ENCODE assay signal across 25 cellular contexts in the genomic region with DNA sequence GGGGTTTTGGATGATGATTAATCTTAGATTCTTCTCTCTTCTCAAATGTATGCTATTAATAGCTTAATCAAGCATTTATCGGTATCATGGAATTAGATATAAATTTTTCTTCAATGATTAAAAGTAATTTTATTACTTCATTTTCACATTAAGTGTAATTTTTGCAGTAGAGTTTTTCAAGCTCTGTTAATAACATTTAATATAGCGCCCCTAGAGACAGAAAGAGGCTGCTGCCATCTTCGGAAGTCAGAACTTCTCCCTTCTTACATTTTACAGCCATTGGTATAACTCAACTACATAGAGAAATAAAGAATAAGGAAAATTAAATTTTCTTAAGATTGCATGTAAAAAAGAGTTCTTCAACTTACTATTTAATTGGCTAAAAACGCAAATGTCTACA.
DNase-seq lines count a peak whose midpoint lies in the region; ATAC-seq and TF ChIP-seq lines count a peak whose summit lies in the region.
"Had no signal": no experiment of that assay in that cellular context is flagged by ENCODE, and none has a peak within 500 bp of the region (broad histone marks: within the 10 kb centered on the region; RNA-seq: fewer than 3 reads in every experiment).

No MANE protein-coding gene starts in this region.

- no peaks in the 10 kb centered on the region for H3K4me1 Mint-ChIP-seq in CD14-positive monocyte
- H3K4me1 Mint-ChIP-seq: memory B cell; stimulated activated memory B cell treated with anti-CD40 and anti-IgM and Interleukin-4, amounts not matched to agents 10 μg/mL and 1 μg/mL and 100 μg/mL, for 72 hours had no signal

- POLR2A ChIA-PET in OCI-LY7 (lab: Charles Lee): interaction anchor here (0.7 kb wide), 1 partner anchor 1203 kb away, joined by 4 read pairs; no protein-coding TSS in a partner anchor

- H3K27ac Mint-ChIP-seq in CD14-positive monocyte: no peak overlapping the region
- H3K27ac Mint-ChIP-seq: memory B cell; stimulated activated memory B cell treated with anti-CD40 and anti-IgM and Interleukin-4, amounts not matched to agents 10 μg/mL and 1 μg/mL and 100 μg/mL, for 72 hours; T-helper 1 cell treated with Interleukin-12 subunit alpha and Interleukin-12 subunit beta and Interleukin-4 antibody, amounts not matched to agents 30 μg/mL and 1 μg/mL, for 36 hours had no signal

- H3K27me3 Mint-ChIP-seq in CD14-positive monocyte (ENCODE audit: low read depth in 3 of 3): no peaks in the 10 kb centered on the region
- H3K27me3 Mint-ChIP-seq: memory B cell; stimulated activated memory B cell treated with anti-CD40 and anti-IgM and Interleukin-4, amounts not matched to agents 10 μg/mL and 1 μg/mL and 100 μg/mL, for 72 hours had no signal

- H3K27ac ChIP-seq in liver (ENCODE audit: low read depth in 1 of 2, low read length in 2 of 2) (no peak overlapping the region), right lobe of liver (no peak overlapping the region), OCI-LY7 (ENCODE audit: low read depth, low read length, poor library complexity, severe bottlenecking) (no peak overlapping the region), upper lobe of right lung (no peak overlapping the region)
- H3K27ac ChIP-seq: BLaER1, epithelial cell of prostate, ovary had no signal

- intact Hi-C loops in right lobe of liver (cut with DNase I): no loop called here
- intact Hi-C loops in OCI-LY7 (cut with micrococcal nuclease; ENCODE audit: unreplicated experiment): no loop called here
- intact Hi-C loops in upper lobe of right lung (cut with DNase I): no loop called here
- intact Hi-C loops in CD14-positive monocyte (cut with micrococcal nuclease): no loop called here

- CTCF ChIA-PET in OCI-LY7 (lab: Charles Lee; ENCODE audit: unreplicated experiment): no interaction called here

- peaks cover 0 to 11% (median 6%) of the 10 kb centered on the region in 7 donors for H3K9me3 Mint-ChIP-seq in CD14-positive monocyte
- H3K9me3 Mint-ChIP-seq: memory B cell had no signal

- H4K20me1 ChIP-seq in OCI-LY7 (ENCODE audit: insufficient read depth, low read length): no peaks in the 10 kb centered on the region
- H4K20me1 ChIP-seq: BLaER1 had no signal

- no peak overlapping the region for H3K9ac ChIP-seq in liver (ENCODE audit: low read depth in 1 of 2, low read length in 2 of 2)
- H3K9ac ChIP-seq: BLaER1 had no signal

- TF ChIP-seq RAD21 in liver (IDR thresholded peaks at IDR 0.05): no peak

- no peaks in the 10 kb centered on the region for H3K9me2 ChIP-seq in OCI-LY7 (ENCODE audit: insufficient read depth, low read length)

- H3K4me1 ChIP-seq in liver (ENCODE audit: control insufficient read depth in 4 of 4, insufficient read depth in 4 of 4, low read length in 3 of 4): no peaks in the 10 kb centered on the region
- H3K4me1 ChIP-seq in right lobe of liver: no peaks in the 10 kb centered on the region
- no peaks in the 10 kb centered on the region for H3K4me1 ChIP-seq in OCI-LY7 (ENCODE audit: insufficient read depth, low read length, poor library complexity, severe bottlenecking)
- no peaks in the 10 kb centered on the region for H3K4me1 ChIP-seq in upper lobe of right lung
- H3K4me1 ChIP-seq: BLaER1 had no signal

- no peak overlapping the region for H2AFZ ChIP-seq in OCI-LY7 (ENCODE audit: low read length)

- BruUV-seq in OCI-LY7 (replicated peaks; lab: Mats Ljungman, UMichigan): no TSS peak

- DNase-seq in right lobe of liver: no peak
- no peak for DNase-seq in OCI-LY7 (ENCODE audit: low spot score)
- DNase-seq in epithelial cell of proximal tubule (ENCODE audit: low read depth): no peak
- DNase-seq in upper lobe of right lung: no peak
- no peak for DNase-seq in CD14-positive monocyte (ENCODE audit: low spot score)
- DNase-seq in NCI-H1417 treated with DMSO at 0.1 percent for 48 hours (lab: John Stamatoyannopoulos, UW): no peak
- DNase-seq in NCI-H2196 treated with DMSO at 0.1 percent for 48 hours (lab: John Stamatoyannopoulos, UW; ENCODE audit: unreplicated experiment): no peak
- DNase-seq: activated CD4-positive, alpha-beta T cell treated with anti-CD3 and anti-CD28 coated beads, Interleukin-2, amount 50 U/mL, for 4 hours; activated naive CD4-positive, alpha-beta T cell treated with Interleukin-2 at 50 U/mL for 16 hours; amygdala; GF-D8; KG1; kidney glomerular epithelial cell; NCI-H1105; NCI-H2081; NCI-H524; ovary; SIG-M5 had no signal

- no peak overlapping the region for H3K4me3 Mint-ChIP-seq in CD14-positive monocyte
- H3K4me3 Mint-ChIP-seq: memory B cell; stimulated activated memory B cell treated with anti-CD40 and anti-IgM and Interleukin-4, amounts not matched to agents 10 μg/mL and 1 μg/mL and 100 μg/mL, for 72 hours; T-helper 1 cell treated with Interleukin-12 subunit alpha and Interleukin-12 subunit beta and Interleukin-4 antibody, amounts not matched to agents 30 μg/mL and 1 μg/mL, for 36 hours had no signal

- no peak overlapping the region for H3K4me3 ChIP-seq in liver (ENCODE audit: low read depth in 1 of 3, low read length in 3 of 3)
- H3K4me3 ChIP-seq in right lobe of liver: no peak overlapping the region
- no peak overlapping the region for H3K4me3 ChIP-seq in OCI-LY7 (ENCODE audit: low read depth, low read length, poor library complexity, severe bottlenecking)
- H3K4me3 ChIP-seq in epithelial cell of proximal tubule (ENCODE audit: low read depth, low read length): no peak overlapping the region
- no peak overlapping the region for H3K4me3 ChIP-seq in upper lobe of right lung
- H3K4me3 ChIP-seq: BLaER1, ovary had no signal

- WGBS in liver: 70% methylated on average over 4 of the region's 4 CpGs
- 57% methylated on average over 4 of the region's 4 CpGs for WGBS in right lobe of liver (ENCODE audit: insufficient coverage, low coverage, low lambda C conversion rate, missing lambda C conversion rate)

- H3K36me3 ChIP-seq in liver (ENCODE audit: control insufficient read depth in 4 of 4, insufficient read depth in 3 of 4, low read depth in 1 of 4, low read length in 3 of 4) (no peaks in the 10 kb centered on the region), right lobe of liver (no peaks in the 10 kb centered on the region), OCI-LY7 (ENCODE audit: insufficient read depth, low read length) (no peaks in the 10 kb centered on the region), upper lobe of right lung (no peaks in the 10 kb centered on the region)
- H3K36me3 ChIP-seq: BLaER1, ovary had no signal

- H3K27me3 ChIP-seq in liver (ENCODE audit: control insufficient read depth in 4 of 4, insufficient read depth in 4 of 4, low read length in 3 of 4) (no peaks in the 10 kb centered on the region), right lobe of liver (no peaks in the 10 kb centered on the region), upper lobe of right lung (no peaks in the 10 kb centered on the region)
- H3K27me3 ChIP-seq: BLaER1, ovary had no signal

- no peaks in the 10 kb centered on the region for H3K79me2 ChIP-seq in OCI-LY7 (ENCODE audit: insufficient read depth, low read depth, low read length)

- no peak for ATAC-seq in right lobe of liver
- no peak for ATAC-seq in upper lobe of right lung
- ATAC-seq: sciatic nerve; stimulated activated memory B cell treated with anti-CD40 and anti-IgM and Interleukin-4, amounts not matched to agents 10 μg/mL and 1 μg/mL and 100 μg/mL, for 72 hours had no signal

- H3K36me3 Mint-ChIP-seq in CD14-positive monocyte: no peaks in the 10 kb centered on the region
- H3K36me3 Mint-ChIP-seq: memory B cell; stimulated activated memory B cell treated with anti-CD40 and anti-IgM and Interleukin-4, amounts not matched to agents 10 μg/mL and 1 μg/mL and 100 μg/mL, for 72 hours had no signal

- no peak overlapping the region for H3K4me2 ChIP-seq in OCI-LY7 (ENCODE audit: low read length)
- H3K4me2 ChIP-seq: BLaER1 had no signal

- no peak for TF ChIP-seq POLR2A in right lobe of liver (IDR thresholded peaks at IDR 0.05)

- H3K9me3 ChIP-seq in liver (ENCODE audit: control insufficient read depth in 4 of 4, low read length in 3 of 4) (no peaks in the 10 kb centered on the region), right lobe of liver (no peaks in the 10 kb centered on the region), OCI-LY7 (ENCODE audit: low read length) (no peaks in the 10 kb centered on the region), upper lobe of right lung (no peaks in the 10 kb centered on the region)
- H3K9me3 ChIP-seq: BLaER1, ovary had no signal

- peak; percentile 4 for TF ChIP-seq CTCF in liver (IDR thresholded peaks at IDR 0.05; ENCODE audit: low read depth, low read length, missing input control)
- peak in 1 of 4 donors; percentile 23 for TF ChIP-seq CTCF in right lobe of liver (IDR thresholded peaks at IDR 0.05)
- TF ChIP-seq CTCF in OCI-LY7 (conservative IDR thresholded peaks at IDR 0.05; ENCODE audit: low read length): peak; percentile 80
- TF ChIP-seq CTCF in epithelial cell of proximal tubule (conservative IDR thresholded peaks at IDR 0.05; ENCODE audit: low read depth, low read length): peak; percentile 47
- TF ChIP-seq CTCF in upper lobe of right lung (IDR thresholded peaks at IDR 0.05): peak; percentile 10
- TF ChIP-seq CTCF in CD14-positive monocyte (IDR thresholded peaks at IDR 0.05): no peak

TF ChIP-seq in liver, 16 proteins besides CTCF, POLR2A, EP300 and RAD21 (continues in another document):
- TF ChIP-seq, protein P1, sequence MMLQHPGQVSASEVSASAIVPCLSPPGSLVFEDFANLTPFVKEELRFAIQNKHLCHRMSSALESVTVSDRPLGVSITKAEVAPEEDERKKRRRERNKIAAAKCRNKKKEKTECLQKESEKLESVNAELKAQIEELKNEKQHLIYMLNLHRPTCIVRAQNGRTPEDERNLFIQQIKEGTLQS (IDR thresholded peaks at IDR 0.05): no peak
- TF ChIP-seq FOXA2 (IDR thresholded peaks at IDR 0.05): no peak
